1 cellular context compared by ENCODE assay signal in the genomic region with DNA sequence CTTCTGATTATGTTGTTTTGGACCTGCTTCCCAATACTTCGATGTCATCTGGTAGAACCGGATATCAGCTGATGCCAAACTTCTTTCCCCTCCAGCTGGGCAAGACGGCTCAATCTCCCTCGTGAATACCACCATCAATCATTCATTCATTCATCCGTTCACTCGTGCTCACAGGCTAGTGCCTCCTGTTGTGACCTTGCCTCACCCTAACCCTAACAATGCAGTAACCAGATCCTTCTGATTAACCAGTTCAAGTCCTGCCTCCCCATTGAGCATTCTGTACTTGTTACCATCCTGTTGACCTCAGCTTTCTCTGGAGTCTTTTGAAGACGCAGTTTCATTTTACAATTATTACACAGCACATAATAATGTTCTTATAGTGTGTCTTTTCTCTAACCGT.
TF ChIP-seq lines count a peak whose summit lies in the region.

No MANE protein-coding gene starts in this region.

TF ChIP-seq in H1, 55 proteins besides CTCF, POLR2A, EP300 and RAD21:
- TF ChIP-seq SAP30 (IDR thresholded peaks at IDR 0.05; ENCODE audit: insufficient read depth, insufficient replicate concordance, low read length) (no peak), SIRT6 (IDR thresholded peaks at IDR 0.05; ENCODE audit: low read length) (no peak), KDM4A (IDR thresholded peaks at IDR 0.05; ENCODE audit: low read depth, low read length, severe bottlenecking) (no peak), RFX5 (IDR thresholded peaks at IDR 0.05; ENCODE audit: borderline replicate concordance, low read depth, low read length) (no peak), SUZ12 (IDR thresholded peaks at IDR 0.05; ENCODE audit: low read length) (no peak), TAF7 (optimal IDR thresholded peaks at IDR 0.05; ENCODE audit: borderline replicate concordance, low read depth, low read length) (no peak), POU5F1 (IDR thresholded peaks at IDR 0.05; ENCODE audit: low read depth, low read length) (no peak), YY1 (IDR thresholded peaks at IDR 0.05; ENCODE audit: low read depth, low read length) (no peak), SP4 (IDR thresholded peaks at IDR 0.05; ENCODE audit: low read length) (no peak), BACH1 (IDR thresholded peaks at IDR 0.05; ENCODE audit: low read length) (no peak), ASH2L (IDR thresholded peaks at IDR 0.05; ENCODE audit: low read length) (no peak)
- TF ChIP-seq, protein P1, sequence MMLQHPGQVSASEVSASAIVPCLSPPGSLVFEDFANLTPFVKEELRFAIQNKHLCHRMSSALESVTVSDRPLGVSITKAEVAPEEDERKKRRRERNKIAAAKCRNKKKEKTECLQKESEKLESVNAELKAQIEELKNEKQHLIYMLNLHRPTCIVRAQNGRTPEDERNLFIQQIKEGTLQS (IDR thresholded peaks at IDR 0.05; ENCODE audit: insufficient read depth, low read depth, low read length), result no peak
- TF ChIP-seq, protein P2, sequence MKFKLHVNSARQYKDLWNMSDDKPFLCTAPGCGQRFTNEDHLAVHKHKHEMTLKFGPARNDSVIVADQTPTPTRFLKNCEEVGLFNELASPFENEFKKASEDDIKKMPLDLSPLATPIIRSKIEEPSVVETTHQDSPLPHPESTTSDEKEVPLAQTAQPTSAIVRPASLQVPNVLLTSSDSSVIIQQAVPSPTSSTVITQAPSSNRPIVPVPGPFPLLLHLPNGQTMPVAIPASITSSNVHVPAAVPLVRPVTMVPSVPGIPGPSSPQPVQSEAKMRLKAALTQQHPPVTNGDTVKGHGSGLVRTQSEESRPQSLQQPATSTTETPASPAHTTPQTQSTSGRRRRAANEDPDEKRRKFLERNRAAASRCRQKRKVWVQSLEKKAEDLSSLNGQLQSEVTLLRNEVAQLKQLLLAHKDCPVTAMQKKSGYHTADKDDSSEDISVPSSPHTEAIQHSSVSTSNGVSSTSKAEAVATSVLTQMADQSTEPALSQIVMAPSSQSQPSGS (IDR thresholded peaks at IDR 0.05; ENCODE audit: low read length), result no peak
